ENCODE assay signal across 8 cellular contexts in the genomic region with DNA sequence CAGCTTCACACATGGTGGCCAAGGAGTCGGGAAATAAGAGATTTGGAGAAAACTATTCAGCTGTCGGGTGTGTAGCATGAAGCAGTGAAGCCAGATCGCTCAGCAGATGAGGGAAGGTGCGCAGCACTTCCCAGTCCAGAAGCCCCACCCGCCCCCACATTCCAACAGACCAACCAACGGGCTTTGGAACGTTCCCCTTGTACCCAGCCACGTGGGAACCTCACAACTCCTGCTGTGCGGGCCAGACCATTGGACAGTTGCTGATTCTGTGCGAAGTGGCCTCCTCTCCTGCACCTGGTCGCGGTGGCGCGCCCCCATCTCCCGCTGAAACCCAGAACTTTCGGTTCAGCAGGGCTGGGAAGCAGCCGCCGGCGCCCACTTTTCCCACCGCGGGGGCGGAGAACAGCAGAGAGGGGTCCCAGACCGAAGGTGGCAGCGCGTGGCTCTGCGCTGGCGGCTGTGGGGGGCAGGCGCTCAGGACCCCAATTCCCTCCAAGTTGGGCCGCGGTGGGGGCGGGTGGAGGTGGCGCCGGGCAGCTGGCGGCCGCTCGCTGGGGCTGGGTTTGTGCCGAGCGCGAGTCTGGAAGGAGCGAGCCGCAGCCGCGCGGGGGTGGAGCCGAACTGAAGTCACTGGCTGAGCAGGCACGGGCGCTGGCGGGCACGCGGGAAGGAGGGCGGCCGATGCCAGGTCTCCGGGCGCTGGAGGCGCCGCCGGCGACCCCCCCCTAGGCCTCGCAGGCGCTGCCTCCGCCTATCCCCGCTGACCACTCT.
A peak's percentile ranks its signal among the peaks of the same experiment; 100 is the strongest.
DNase-seq lines count a peak whose midpoint lies in the region; ATAC-seq and TF ChIP-seq lines count a peak whose summit lies in the region.

No MANE protein-coding gene starts in this region.

- H3K4me1 ChIP-seq in ascending aorta (no peaks in the 10 kb centered on the region), prostate gland (replicated peaks) (no peaks in the 10 kb centered on the region)

- H3K4me3 ChIP-seq in ascending aorta (peak overlapping the region; percentile 58 to 75), prostate gland (peak overlapping the region; percentile 30 to 41)

- H3K36me3 ChIP-seq in ascending aorta = no peaks in the 10 kb centered on the region
- H3K36me3 ChIP-seq in prostate gland = no peaks in the 10 kb centered on the region

- intact Hi-C loops in ascending aorta (cut with DNase I) (no loop called here), prostate gland (cut with DNase I) (no loop called here)

- ATAC-seq in HG02763 (IDR thresholded peaks at IDR 0.05; ENCODE audit: unreplicated experiment) = no peak

- 6% methylated on average over 49 of the region's 62 CpGs for WGBS in prostate gland

- DNase-seq in EL = peak; percentile 32
- DNase-seq in ascending aorta (ENCODE audit: low spot score in 2 of 2) = peak in 1 of 2 donors; percentile 63
- peak; percentile 9 for DNase-seq in iPS DF 4.7 (ENCODE audit: extremely low read depth, low spot score)
- peak; percentile 13 for DNase-seq in prostate gland (ENCODE audit: low spot score)
- no peak for DNase-seq in stimulated activated naive CD4-positive, alpha-beta T cell treated with Interleukin-2 at 50 U/mL for 16 hours (lab: John Stamatoyannopoulos, UW)
- no peak for DNase-seq in activated naive CD4-positive, alpha-beta T cell treated with anti-CD3 and anti-CD28 coated beads, Interleukin-2, amount 50 U/mL, for 16 hours
- DNase-seq in globus pallidus (ENCODE audit: low spot score) = no peak

- TF ChIP-seq POLR2A in prostate gland (IDR thresholded peaks at IDR 0.05) = no peak

- H3K27me3 ChIP-seq in ascending aorta (no peaks in the 10 kb centered on the region), prostate gland (replicated peaks; ENCODE audit: insufficient read depth) (no peaks in the 10 kb centered on the region)

- H3K9me3 ChIP-seq in ascending aorta = no peaks in the 10 kb centered on the region
- H3K9me3 ChIP-seq in prostate gland = no peaks in the 10 kb centered on the region

- TF ChIP-seq CTCF in ascending aorta (IDR thresholded peaks at IDR 0.05) (no peak), prostate gland (IDR thresholded peaks at IDR 0.05) (no peak)

- H3K27ac ChIP-seq in ascending aorta = no peak overlapping the region
- H3K27ac ChIP-seq in prostate gland = no peak overlapping the region

Comparison
In these comparisons a context has a peak if more than half of its experiments do, and no peak if none do; other contexts are left out.
1. DNase-seq: peak in EL (single experiment), iPS DF 4.7 (single experiment) and prostate gland (single experiment); none in stimulated activated naive CD4-positive, alpha-beta T cell treated with Interleukin-2 at 50 U/mL for 16 hours (single experiment), activated naive CD4-positive, alpha-beta T cell treated with anti-CD3 and anti-CD28 coated beads, Interleukin-2, amount 50 U/mL, for 16 hours (single experiment) and globus pallidus (single experiment).